ENCODE assay signal across 21 cellular contexts in genomic region chr1:53686371-53687267, GRCh38. TPM values are rescaled to one million over a fixed set of nuclear protein-coding genes. Genes with fewer than 3 reads are reported as not detected.
DNase-seq lines count a peak whose midpoint lies in the region; ATAC-seq and TF ChIP-seq lines count a peak whose summit lies in the region.
"Had no signal": no experiment of that assay in that cellular context is flagged by ENCODE, and none has a peak within 500 bp of the region (broad histone marks: within the 10 kb centered on the region; RNA-seq: fewer than 3 reads in every experiment).

No MANE protein-coding gene starts in this region.

- no peaks in the 10 kb centered on the region for H3K9me3 Mint-ChIP-seq in osteocyte (ENCODE audit: unreplicated experiment)

- peaks cover 3% of the 10 kb centered on the region for H3K36me3 Mint-ChIP-seq in osteocyte (ENCODE audit: unreplicated experiment)
- H3K36me3 Mint-ChIP-seq: activated CD8-positive, alpha-beta memory T cell treated with anti-CD3 and anti-CD28 coated beads, Interleukin-2, amount 10 ng/mL, durations not matched to agents 7 days and 5 days had no signal

- TF ChIP-seq CTCF in choroid plexus epithelial cell (conservative IDR thresholded peaks at IDR 0.05; ENCODE audit: low read depth, low read length) (no peak), osteocyte (IDR thresholded peaks at IDR 0.05) (no peak)

- peak; percentile 48 for DNase-seq in ELR (ENCODE audit: low read depth)
- DNase-seq in RPMI7951 (ENCODE audit: low read depth): peak; percentile 89
- peak; percentile 29 for DNase-seq in choroid plexus epithelial cell (ENCODE audit: low read depth)
- no peak for DNase-seq in osteocyte (ENCODE audit: extremely low spot score, unreplicated experiment)
- DNase-seq in HuH-7.5 (ENCODE audit: low spot score): no peak
- DNase-seq: activated CD4-positive, CD25-positive, alpha-beta regulatory T cell treated with anti-CD3 and anti-CD28 coated beads, Interleukin-2, amount 50 U/mL, for 72 hours; activated CD8-positive, alpha-beta memory T cell treated with anti-CD3 and anti-CD28 coated beads, Interleukin-2, amount 10 ng/mL, durations not matched to agents 7 days and 5 days; activated effector memory CD4-positive, alpha-beta T cell treated with anti-CD3 and anti-CD28 coated beads, Interleukin-2, amount 50 U/mL, for 16 hours; colonic mucosa; foreskin keratinocyte; left ventricle myocardium inferior; NCI-H2029; NCI-H446 treated with DMSO at 0.1 percent for 48 hours; ovary; SHP77 treated with DMSO at 0.1 percent for 48 hours; sigmoid colon; stimulated activated CD4-positive, alpha-beta T cell treated with anti-CD3 and anti-CD28 coated beads, Interleukin-4, amount 100 ng/mL, for 24 hours; stimulated activated CD8-positive, alpha-beta memory T cell treated with anti-CD3 and anti-CD28 coated beads, Interleukin-4, amount 100 ng/mL, for 48 hours; T-helper 2 cell had no signal

- H3K27ac Mint-ChIP-seq in osteocyte (ENCODE audit: unreplicated experiment): peak overlapping the region; percentile 95
- H3K27ac Mint-ChIP-seq: activated CD8-positive, alpha-beta memory T cell treated with anti-CD3 and anti-CD28 coated beads, Interleukin-2, amount 10 ng/mL, durations not matched to agents 7 days and 5 days had no signal

- H3K4me3 ChIP-seq in choroid plexus epithelial cell (ENCODE audit: low read depth, low read length): no peak overlapping the region
- H3K4me3 ChIP-seq: colonic mucosa, left ventricle myocardium inferior, ovary, sigmoid colon had no signal

- peak overlapping the region; percentile 76 for H3K4me3 Mint-ChIP-seq in osteocyte (ENCODE audit: unreplicated experiment)
- H3K4me3 Mint-ChIP-seq: activated CD8-positive, alpha-beta memory T cell treated with anti-CD3 and anti-CD28 coated beads, Interleukin-2, amount 10 ng/mL, durations not matched to agents 7 days and 5 days had no signal

- H3K27me3 Mint-ChIP-seq in osteocyte (ENCODE audit: unreplicated experiment): no peaks in the 10 kb centered on the region

- no peak for ATAC-seq in HG02970 (IDR thresholded peaks at IDR 0.05; ENCODE audit: low FRiP score, unreplicated experiment)
- no peak for ATAC-seq in GM21367 (IDR thresholded peaks at IDR 0.05; ENCODE audit: unreplicated experiment)
- ATAC-seq: activated CD8-positive, alpha-beta memory T cell treated with anti-CD3 and anti-CD28 coated beads, Interleukin-2, amount 10 ng/mL, durations not matched to agents 7 days and 5 days; foreskin keratinocyte had no signal

- peaks cover 96% of the 10 kb centered on the region for H3K4me1 Mint-ChIP-seq in osteocyte (ENCODE audit: unreplicated experiment)

RNA-seq across cellular contexts. Expression of gene GLIS1, which starts 52.3 kb away (rescaled TPM):
- total RNA-seq in RPMI7951 (2014; rRNA removed; shearing (Covaris generic)): 1.3 and 1.9 TPM in 2 replicates
- 38.0 and 38.3 TPM in 2 replicates for total RNA-seq in osteocyte
- total RNA-seq: activated CD8-positive, alpha-beta memory T cell treated with anti-CD3 and anti-CD28 coated beads, Interleukin-2, amount 10 ng/mL, durations not matched to agents 7 days and 5 days; foreskin keratinocyte had no signal

Comparison
In these comparisons a context has a peak if more than half of its experiments do, and no peak if none do; other contexts are left out.
1. DNase-seq: peak in ELR (single experiment), RPMI7951 (single experiment) and choroid plexus epithelial cell (single experiment); none in osteocyte (single experiment) and HuH-7.5 (single experiment).
2. RNA of gene GLIS1, which starts 52.3 kb away (total RNA-seq): 38.0 to 38.3 TPM in osteocyte; 1.3 to 1.9 TPM in RPMI7951; every median in the first group is over 10 times any median in the second.